Comparison of ENCODE assay signal across 13 cellular contexts in the genomic region with DNA sequence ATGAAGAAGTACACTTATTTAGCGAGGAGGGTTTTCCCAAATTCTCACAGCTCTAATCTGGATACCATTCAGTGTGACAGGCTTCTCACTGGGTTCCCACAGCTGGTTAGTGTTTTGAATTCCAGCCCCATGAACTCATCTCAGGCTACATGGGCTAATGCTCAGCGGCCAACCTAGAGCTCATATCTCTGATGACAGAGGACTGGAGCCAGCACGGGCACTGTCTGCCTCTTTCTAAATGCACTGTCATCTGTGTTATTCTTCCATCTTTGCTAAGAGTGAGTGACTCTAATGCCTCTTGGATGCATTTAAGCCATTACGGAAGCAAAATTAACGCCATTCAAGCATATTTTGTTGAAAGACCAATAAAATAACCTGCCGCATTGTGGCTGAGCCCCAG.
A peak's percentile ranks its signal among the peaks of the same experiment; 100 is the strongest.
DNase-seq lines count a peak whose midpoint lies in the region; ATAC-seq and TF ChIP-seq lines count a peak whose summit lies in the region.
"Had no signal": no experiment of that assay in that cellular context is flagged by ENCODE, and none has a peak within 500 bp of the region (broad histone marks: within the 10 kb centered on the region; RNA-seq: fewer than 3 reads in every experiment).

No MANE protein-coding gene starts in this region.

- H4K20me1 ChIP-seq in smooth muscle cell (ENCODE audit: low read depth) = no peaks in the 10 kb centered on the region

- 75 to 84% methylated on average over 6 of the region's 6 CpGs for WGBS in body of pancreas, 2 donors
- 18% methylated on average over 6 of the region's 6 CpGs for WGBS in smooth muscle cell (ENCODE audit: low lambda C conversion rate)

- DNase-seq in HPDE6-E6E7 (ENCODE audit: extremely low spot score) (peak; percentile 44), body of pancreas (peak in 3 of 4 donors; percentile 38 to 47 (median 39)), iris pigment epithelial cell (ENCODE audit: low read depth) (peak; percentile 96), smooth muscle cell (lab: John Stamatoyannopoulos, UW; ENCODE audit: unreplicated experiment) (no peak), UCSD-AML1 (lab: John Stamatoyannopoulos, UW; ENCODE audit: unreplicated experiment) (no peak), nucleus accumbens (lab: John Stamatoyannopoulos, UW) (no peak)
- DNase-seq in activated CD8-positive, alpha-beta memory T cell treated with anti-CD3 and anti-CD28 coated beads, Interleukin-2, amount 50 U/mL, for 48 hours = no peak
- DNase-seq: activated CD8-positive, alpha-beta T cell treated with anti-CD3 and anti-CD28 coated beads, Interleukin-2, amount 10 ng/mL, durations not matched to agents 7 days and 5 days; Kasumi-1; stimulated activated naive CD4-positive, alpha-beta T cell treated with Interleukin-2 at 50 U/mL for 16 hours had no signal

- H3K9me3 ChIP-seq in body of pancreas (no peaks in the 10 kb centered on the region), smooth muscle cell (replicated peaks; ENCODE audit: low read depth) (no peaks in the 10 kb centered on the region)
- H3K9me3 ChIP-seq: prostate gland had no signal

- H3K27ac ChIP-seq in body of pancreas = peak overlapping the region in 2 of 4 donors; percentile 7 to 49
- peak overlapping the region; percentile 84 for H3K27ac ChIP-seq in smooth muscle cell (ENCODE audit: low read depth)
- H3K27ac ChIP-seq: prostate gland had no signal

- TF ChIP-seq POLR2A in body of pancreas (IDR thresholded peaks at IDR 0.05) = no peak

- H3F3A ChIP-seq in smooth muscle cell (ENCODE audit: low read depth) = peaks cover 3% of the 10 kb centered on the region

- no peak overlapping the region for H3K4me3 ChIP-seq in body of pancreas
- no peak overlapping the region for H3K4me3 ChIP-seq in smooth muscle cell
- H3K4me3 ChIP-seq: GM12878, prostate gland had no signal

- H3K36me3 ChIP-seq in body of pancreas (replicated peaks in 1 of 2; ENCODE audit: insufficient read depth in 1 of 2, low read depth in 2 of 2) (no peaks in the 10 kb centered on the region), smooth muscle cell (ENCODE audit: low read depth) (no peaks in the 10 kb centered on the region)
- H3K36me3 ChIP-seq: prostate gland had no signal

- peak overlapping the region; percentile 46 for H3K9ac ChIP-seq in smooth muscle cell (ENCODE audit: low read depth)

- no peaks in the 10 kb centered on the region for H3K27me3 ChIP-seq in body of pancreas
- no peaks in the 10 kb centered on the region for H3K27me3 ChIP-seq in smooth muscle cell (ENCODE audit: low read depth)

- intact Hi-C loops in body of pancreas (cut with DNase I) = no loop called here

- H2AFZ ChIP-seq in smooth muscle cell (ENCODE audit: low read depth) = peak overlapping the region; percentile 13

- H3K4me1 ChIP-seq in body of pancreas = peaks cover 11% of the 10 kb centered on the region
- peaks cover 5% of the 10 kb centered on the region for H3K4me1 ChIP-seq in smooth muscle cell (ENCODE audit: low read depth)
- H3K4me1 ChIP-seq: prostate gland had no signal

- no peak for TF ChIP-seq CTCF in body of pancreas (IDR thresholded peaks at IDR 0.05)
- TF ChIP-seq CTCF in smooth muscle cell (IDR thresholded peaks at IDR 0.05; ENCODE audit: borderline replicate concordance, insufficient read depth, poor library complexity, severe bottlenecking) = no peak

- H3K4me2 ChIP-seq in smooth muscle cell = peak overlapping the region; percentile 78

- ATAC-seq in body of pancreas (peak; percentile 80), GM21390 (IDR thresholded peaks at IDR 0.05; ENCODE audit: unreplicated experiment) (no peak)
- ATAC-seq: activated CD8-positive, alpha-beta T cell treated with anti-CD3 and anti-CD28 coated beads, Interleukin-2, amount 10 ng/mL, durations not matched to agents 7 days and 5 days; GM12878 had no signal

- no peaks in the 10 kb centered on the region for H3K79me2 ChIP-seq in smooth muscle cell (ENCODE audit: low read depth)

Comparison
In these comparisons a context has a peak if more than half of its experiments do, and no peak if none do; other contexts are left out.
1. DNase-seq: peak in HPDE6-E6E7 (single experiment), body of pancreas (3 of 4) and iris pigment epithelial cell (single experiment); none in smooth muscle cell (single experiment), UCSD-AML1 (single experiment), nucleus accumbens (0 of 56) and activated CD8-positive, alpha-beta memory T cell treated with anti-CD3 and anti-CD28 coated beads, Interleukin-2, amount 50 U/mL, for 48 hours (single experiment).